ENCODE assay signal across 9 cellular contexts in genomic region chr2:150478206-150478974, GRCh38. TPM values are rescaled to one million over a fixed set of nuclear protein-coding genes. Genes with fewer than 3 reads are reported as not detected.
DNase-seq lines count a peak whose midpoint lies in the region; ATAC-seq and TF ChIP-seq lines count a peak whose summit lies in the region.
"Had no signal": no experiment of that assay in that cellular context is flagged by ENCODE, and none has a peak within 500 bp of the region (broad histone marks: within the 10 kb centered on the region; RNA-seq: fewer than 3 reads in every experiment).

No MANE protein-coding gene starts in this region.

- H3K36me3 ChIP-seq in brain microvascular endothelial cell (replicated peaks) (peaks cover 36% of the 10 kb centered on the region), left lung (no peaks in the 10 kb centered on the region), tibial artery (peaks cover 0 to 13% (median 5%) of the 10 kb centered on the region in 3 donors)

- in situ Hi-C loops in brain microvascular endothelial cell (cut with HindIII; ENCODE audit: low pct_ligation_motif_present, low sequenced_read_pairs) = no loop called here

- H3K27me3 ChIP-seq in brain microvascular endothelial cell (replicated peaks) = no peaks in the 10 kb centered on the region
- no peaks in the 10 kb centered on the region for H3K27me3 ChIP-seq in left lung
- no peaks in the 10 kb centered on the region for H3K27me3 ChIP-seq in tibial artery

- ATAC-seq in left lung = peak; percentile 71

- no peaks in the 10 kb centered on the region for H3K9me3 ChIP-seq in left lung
- H3K9me3 ChIP-seq in tibial artery = no peaks in the 10 kb centered on the region

- no peak for TF ChIP-seq CTCF in HFF-Myc (IDR thresholded peaks at IDR 0.05; ENCODE audit: low read depth, low read length, missing control alignments)
- no peak for TF ChIP-seq CTCF in brain microvascular endothelial cell (IDR thresholded peaks at IDR 0.05; ENCODE audit: low read depth, low read length, missing control alignments)
- TF ChIP-seq CTCF in left lung (IDR thresholded peaks at IDR 0.05) = no peak
- no peak for TF ChIP-seq CTCF in tibial artery (IDR thresholded peaks at IDR 0.05)

- H3K27ac ChIP-seq in brain microvascular endothelial cell = peak overlapping the region; percentile 86
- H3K27ac ChIP-seq in left lung = no peak overlapping the region
- H3K27ac ChIP-seq in tibial artery = peak overlapping the region; percentile 76 to 83
- no peak overlapping the region for H3K27ac ChIP-seq in caudate nucleus (ENCODE audit: low read depth, low read length)

- intact Hi-C loops in left lung (cut with DNase I) = no loop called here
- intact Hi-C loops in tibial artery (cut with DNase I; ENCODE audit: low total_unique reads) = no loop called here

- peaks cover 0 to 9% of the 10 kb centered on the region in 2 donors for H3K4me1 ChIP-seq in left lung
- H3K4me1 ChIP-seq in tibial artery = peaks cover 0 to 100% (median 84%) of the 10 kb centered on the region in 4 donors

- DNase-seq in HFF-Myc (ENCODE audit: extremely low read depth, low read depth) (no peak), brain microvascular endothelial cell (no peak), left lung (no peak), tibial artery (no peak), caudate nucleus (lab: John Stamatoyannopoulos, UW) (no peak), RPMI8226 (no peak), globus pallidus (ENCODE audit: low spot score) (no peak)
- DNase-seq in stimulated activated CD4-positive, alpha-beta T cell treated with anti-CD3 and anti-CD28 coated beads, Interleukin-12 subunit alpha, Interleukin-12 subunit beta, amount 100 ng/mL, for 4 hours = no peak
- DNase-seq: NCI-H1694 treated with DMSO at 0.1 percent for 48 hours had no signal

- H3K4me3 ChIP-seq in HFF-Myc (replicated peaks; ENCODE audit: low read depth, low read length) = peak overlapping the region; percentile 23
- H3K4me3 ChIP-seq in brain microvascular endothelial cell (ENCODE audit: low read depth, low read length) = no peak overlapping the region
- no peak overlapping the region for H3K4me3 ChIP-seq in left lung
- H3K4me3 ChIP-seq in tibial artery = no peak overlapping the region

RNA-seq across cellular contexts. Expression of gene RND3, which starts 9.1 kb away (rescaled TPM):
- total RNA-seq in left lung = 10 to 100 TPM; 28.3 to 44.8 TPM

Comparison
In these comparisons a context has a peak if more than half of its experiments do, and no peak if none do; other contexts are left out.
1. H3K27ac ChIP-seq: peak in brain microvascular endothelial cell (single experiment) and tibial artery (2 of 2); none in left lung (0 of 2) and caudate nucleus (single experiment).